8 cellular contexts compared by ENCODE assay signal in the genomic region with DNA sequence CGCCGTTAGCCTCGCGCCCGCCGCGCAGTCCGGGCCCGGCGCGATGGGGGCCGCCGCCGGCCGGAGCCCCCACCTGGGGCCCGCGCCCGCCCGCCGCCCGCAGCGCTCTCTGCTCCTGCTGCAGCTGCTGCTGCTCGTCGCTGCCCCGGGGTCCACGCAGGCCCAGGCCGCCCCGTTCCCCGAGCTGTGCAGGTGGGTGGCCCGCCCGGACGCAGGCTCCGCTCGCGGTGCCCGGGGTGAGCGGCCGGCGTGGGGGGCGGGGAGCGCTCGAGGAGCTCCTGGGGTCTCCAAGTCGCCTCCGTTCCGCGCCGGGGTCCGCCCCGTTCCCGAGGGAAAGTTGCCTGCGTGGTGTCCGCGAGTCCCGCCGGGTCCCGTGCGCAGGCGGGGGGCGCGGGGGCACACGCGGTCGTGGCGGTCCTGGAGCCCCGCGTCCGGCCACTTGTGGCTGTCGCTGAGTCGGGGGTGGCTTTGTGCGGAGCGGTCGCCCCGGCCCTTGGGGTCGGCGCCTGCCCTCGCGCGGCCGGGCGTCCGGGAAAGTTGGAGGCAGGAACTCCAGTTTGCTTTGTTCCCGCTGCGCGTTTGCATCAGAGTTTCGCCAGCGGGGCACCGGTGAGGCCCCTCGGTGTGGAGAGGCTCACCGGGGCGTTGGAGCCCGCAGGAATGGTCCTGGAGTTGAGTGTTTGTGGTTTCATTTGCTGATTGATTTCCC. TPM values are rescaled to one million over a fixed set of nuclear protein-coding genes. Genes with fewer than 3 reads are reported as not detected.
DNase-seq lines count a peak whose midpoint lies in the region; ATAC-seq, FAIRE-seq and TF ChIP-seq lines count a peak whose summit lies in the region.

No MANE protein-coding gene starts in this region.

- 2% methylated on average over 24 of the region's 91 CpGs for WGBS in HepG2 (ENCODE audit: low lambda C conversion rate)
- 0 to 3% (median 1%) methylated on average over 10 to 91 of the region's 91 CpGs for WGBS in stomach, 5 donors

- H3K9ac ChIP-seq in HepG2 (ENCODE audit: insufficient read depth, low read depth, low read length) = peak overlapping the region; percentile 96

- H3K9me3 ChIP-seq in HepG2 (ENCODE audit: low read length) = no peaks in the 10 kb centered on the region
- H3K9me3 ChIP-seq in stomach = no peaks in the 10 kb centered on the region

- H2AFZ ChIP-seq in HepG2 (ENCODE audit: low read length) = no peak overlapping the region

- intact Hi-C loops in HepG2 (cut with micrococcal nuclease; ENCODE audit: unreplicated experiment) = no loop called here
- intact Hi-C loops in stomach (cut with DNase I; ENCODE audit: low total_unique reads) = no loop called here

- peaks cover 53% of the 10 kb centered on the region for H3K4me1 ChIP-seq in HepG2 (ENCODE audit: insufficient read depth, low read length)
- peaks cover 23 to 70% (median 52%) of the 10 kb centered on the region in 4 donors for H3K4me1 ChIP-seq in stomach

- H3K36me3 ChIP-seq in bronchial epithelial cell (ENCODE audit: control insufficient read depth, insufficient read depth, low read length) (no peaks in the 10 kb centered on the region), HepG2 (replicated peaks in 1 of 2; ENCODE audit: control insufficient read depth in 1 of 2, insufficient read depth in 2 of 2, low read length in 2 of 2) (no peaks in the 10 kb centered on the region), stomach (no peaks in the 10 kb centered on the region)

- POLR2A ChIA-PET in HepG2 (lab: Yijun Ruan, JAX) = interaction anchor here (1.1 to 2.4 kb wide), 4 partner anchors 9 to 276 kb away, joined by 3 to 8 read pairs (median 4); a partner anchor contains a TSS

- TF ChIP-seq CTCF in bronchial epithelial cell (IDR thresholded peaks at IDR 0.05; ENCODE audit: insufficient read depth, low read length, severe bottlenecking) = no peak
- TF ChIP-seq CTCF in HepG2 (CRISPR knock-in tag; IDR thresholded peaks at IDR 0.05) = 0 out of 2 replicates have a peak, but pooled peaks have one; percentile 5
- TF ChIP-seq CTCF in stomach (IDR thresholded peaks at IDR 0.05) = peak in 1 of 7 experiments; percentile 6

- no peak for TF ChIP-seq EP300 in HepG2 (IDR thresholded peaks at IDR 0.05; ENCODE audit: low read depth in 2 of 2, low read length in 2 of 2)
- TF ChIP-seq EP300 in HepG2 (CRISPR knock-in tag; IDR thresholded peaks at IDR 0.05; ENCODE audit: borderline replicate concordance) = no peak
- no peak for TF ChIP-seq EP300 in stomach (IDR thresholded peaks at IDR 0.05)

- H3K27ac ChIP-seq in HepG2 (ENCODE audit: extremely low read length, insufficient read depth, low read length) (peak overlapping the region; percentile 87), stomach (peak overlapping the region; percentile 91 to 97 (median 95))

- TF ChIP-seq POLR2A in HepG2 (IDR thresholded peaks at IDR 0.05; ENCODE audit: insufficient read depth in 1 of 2, low read depth in 2 of 2, low read length in 2 of 2) = peak in 1 of 2 experiments; percentile 36; a peak in 1 of 4 replicates
- TF ChIP-seq POLR2A in stomach (IDR thresholded peaks at IDR 0.05) = no peak

- H3K27me3 ChIP-seq in bronchial epithelial cell (ENCODE audit: control insufficient read depth, insufficient read depth, low read length) (no peaks in the 10 kb centered on the region), HepG2 (ENCODE audit: control insufficient read depth in 1 of 2, insufficient read depth in 2 of 2, low read length in 2 of 2) (peaks cover 0 to 9% of the 10 kb centered on the region in 2 experiments; a peak in 2 of 5 replicates), stomach (peaks cover 0 to 5% (median 0%) of the 10 kb centered on the region in 3 donors)

- in situ Hi-C loops in ACHN (cut with HindIII; ENCODE audit: low pct_ligation_motif_present, low pct_unique_long_range_greater_than_20kb, low sequenced_read_pairs) (no loop called here), HepG2 (cut with HindIII; ENCODE audit: extremely low pct_ligation_motif_present, low pct_unique_long_range_greater_than_20kb) (no loop called here)

- peak overlapping the region; percentile 88 for H3K4me2 ChIP-seq in HepG2 (ENCODE audit: low read depth, low read length)

- peak overlapping the region; percentile 72 for H3K4me3 ChIP-seq in bronchial epithelial cell (ENCODE audit: low read depth, low read length)
- H3K4me3 ChIP-seq in HepG2 (replicated peaks in 1 of 3; ENCODE audit: insufficient read depth in 1 of 3, low read depth in 2 of 3, low read length in 3 of 3) = peak overlapping the region; percentile 91 to 94 (median 92)
- H3K4me3 ChIP-seq in stomach = peak overlapping the region; percentile 94 to 98 (median 98)

- H3K79me2 ChIP-seq in HepG2 (ENCODE audit: insufficient read depth, low read length) = peaks cover 51% of the 10 kb centered on the region

- CTCF ChIA-PET in HepG2 (lab: Yijun Ruan, JAX; ENCODE audit: low intra/inter-chr PET ratio, low total read pairs) = no interaction called here

- FAIRE-seq in bronchial epithelial cell (lab: Jason Lieb, UNC) = no peak
- FAIRE-seq in HepG2 (lab: Jason Lieb, UNC) = no peak

- TF ChIP-seq RAD21 in HepG2 (CRISPR knock-in tag; IDR thresholded peaks at IDR 0.05) = no peak

- ATAC-seq in GM18868 (IDR thresholded peaks at IDR 0.05; ENCODE audit: unreplicated experiment) (peak; percentile 23), HG03066 (IDR thresholded peaks at IDR 0.05; ENCODE audit: low read depth, unreplicated experiment) (peak; percentile 30), SK-N-SH treated with all-trans-retinoic acid at 6 μM for 48 hours (peak; percentile 48), HepG2 (peak; percentile 47)

- DNase-seq in ACHN = peak; percentile 35
- DNase-seq in bronchial epithelial cell (ENCODE audit: low read depth) = no peak
- no peak for DNase-seq in HepG2 (ENCODE audit: low spot score)
- DNase-seq in stomach = peak; percentile 31
- DNase-seq in GDM1 (lab: John Stamatoyannopoulos, UW) = no peak

- peaks cover 27% of the 10 kb centered on the region for H4K20me1 ChIP-seq in HepG2 (ENCODE audit: insufficient read depth, low read length)

- BruUV-seq in HepG2 (replicated peaks; lab: Mats Ljungman, UMichigan) = TSS peak; percentile 83

TF ChIP-seq in SK-N-SH treated with all-trans-retinoic acid at 6 μM for 48 hours, 23 proteins besides CTCF, POLR2A, EP300 and RAD21 (continues in another document):
- TF ChIP-seq, protein P1, sequence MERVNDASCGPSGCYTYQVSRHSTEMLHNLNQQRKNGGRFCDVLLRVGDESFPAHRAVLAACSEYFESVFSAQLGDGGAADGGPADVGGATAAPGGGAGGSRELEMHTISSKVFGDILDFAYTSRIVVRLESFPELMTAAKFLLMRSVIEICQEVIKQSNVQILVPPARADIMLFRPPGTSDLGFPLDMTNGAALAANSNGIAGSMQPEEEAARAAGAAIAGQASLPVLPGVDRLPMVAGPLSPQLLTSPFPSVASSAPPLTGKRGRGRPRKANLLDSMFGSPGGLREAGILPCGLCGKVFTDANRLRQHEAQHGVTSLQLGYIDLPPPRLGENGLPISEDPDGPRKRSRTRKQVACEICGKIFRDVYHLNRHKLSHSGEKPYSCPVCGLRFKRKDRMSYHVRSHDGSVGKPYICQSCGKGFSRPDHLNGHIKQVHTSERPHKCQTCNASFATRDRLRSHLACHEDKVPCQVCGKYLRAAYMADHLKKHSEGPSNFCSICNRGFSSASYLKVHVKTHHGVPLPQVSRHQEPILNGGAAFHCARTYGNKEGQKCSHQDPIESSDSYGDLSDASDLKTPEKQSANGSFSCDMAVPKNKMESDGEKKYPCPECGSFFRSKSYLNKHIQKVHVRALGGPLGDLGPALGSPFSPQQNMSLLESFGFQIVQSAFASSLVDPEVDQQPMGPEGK (CRISPR knock-in tag; IDR thresholded peaks at IDR 0.05; ENCODE audit: borderline replicate concordance) = no peak

TF ChIP-seq in HepG2, 621 proteins besides CTCF, POLR2A, EP300 and RAD21 (continues in another document):
- TF ChIP-seq ZNF431 (CRISPR knock-in tag; IDR thresholded peaks at IDR 0.05; ENCODE audit: borderline replicate concordance, low read depth) = 0 out of 2 replicates have a peak, but pooled peaks have one; percentile 17
- TF ChIP-seq SAP130 (CRISPR knock-in tag; IDR thresholded peaks at IDR 0.05; ENCODE audit: low read depth) = peak; percentile 14
- TF ChIP-seq, protein P2, sequence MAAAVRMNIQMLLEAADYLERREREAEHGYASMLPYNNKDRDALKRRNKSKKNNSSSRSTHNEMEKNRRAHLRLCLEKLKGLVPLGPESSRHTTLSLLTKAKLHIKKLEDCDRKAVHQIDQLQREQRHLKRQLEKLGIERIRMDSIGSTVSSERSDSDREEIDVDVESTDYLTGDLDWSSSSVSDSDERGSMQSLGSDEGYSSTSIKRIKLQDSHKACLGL (CRISPR knock-in tag; IDR thresholded peaks at IDR 0.05) = peak; percentile 47; the same call in 1 of the 2 replicates
- TF ChIP-seq U2AF2 (IDR thresholded peaks at IDR 0.05; ENCODE audit: low read depth, low read length) = no peak
- no peak for TF ChIP-seq ARNT2 (CRISPR knock-in tag; IDR thresholded peaks at IDR 0.05; ENCODE audit: low read depth)
- TF ChIP-seq SALL1 (CRISPR knock-in tag; IDR thresholded peaks at IDR 0.05) = peak; percentile 19; the same call in 1 of the 2 replicates

RNA-seq across cellular contexts. Expression of a gene that starts 0.5 kb away (rescaled TPM):
- 109 and 220 TPM in 2 replicates for total RNA-seq in bronchial epithelial cell
- 44.8 and 70.0 TPM in 2 replicates for total RNA-seq in HepG2 (2016; rRNA removed; fragmentation: Illumina TruSeq; extraction: Trizol)
- 11.8 and 13.5 TPM in 2 replicates for total RNA-seq in HepG2 (2016; cell fraction: cytosol; rRNA removed; fragmentation: Illumina TruSeq; extraction: Trizol; ENCODE audit: low read depth)
- total RNA-seq in HepG2 (2016; cell fraction: insoluble cytoplasmic fraction; rRNA removed; fragmentation: Illumina TruSeq; extraction: Trizol) = 36.8 and 73.6 TPM in 2 replicates
- 11.5 and 15.2 TPM in 2 replicates for total RNA-seq in HepG2 (2016; cell fraction: membrane; rRNA removed; fragmentation: Illumina TruSeq; extraction: Trizol)
- total RNA-seq in HepG2 (2016; cell fraction: nucleus; rRNA removed; fragmentation: Illumina TruSeq; extraction: Trizol) = 129 and 155 TPM in 2 replicates
- 38.3 and 54.8 TPM in 2 replicates for polyA plus RNA-seq in HepG2 (2011; rRNA removed)
- polyA plus RNA-seq in HepG2 (2011; cell fraction: cytosol; rRNA removed) = 32.3 and 42.3 TPM in 2 replicates
- polyA plus RNA-seq in HepG2 (2011; cell fraction: nucleus; rRNA removed) = 77.8 and 83.2 TPM in 2 replicates
- polyA plus RNA-seq in HepG2 (2012) = 98.1 and 112 TPM in 2 replicates
- 1.3 and 1.8 TPM in 2 replicates for polyA plus RNA-seq in HepG2 (2016; cell fraction: cytosol; fragmentation: Illumina TruSeq; extraction: Trizol; ENCODE audit: low read depth)
- polyA plus RNA-seq in HepG2 (2016; cell fraction: insoluble cytoplasmic fraction; fragmentation: Illumina TruSeq; extraction: Trizol; ENCODE audit: low read depth) = 22.6 and 26.7 TPM in 2 replicates
- polyA plus RNA-seq in HepG2 (2016; cell fraction: membrane; fragmentation: Illumina TruSeq; extraction: Trizol; ENCODE audit: low read depth) = 1.8 and 3.1 TPM in 2 replicates
- polyA plus RNA-seq in HepG2 (2016; cell fraction: nucleus; fragmentation: Illumina TruSeq; extraction: Trizol; ENCODE audit: insufficient read depth, low read depth) = 85.6 and 90.1 TPM in 2 replicates
- 33.0 and 141 TPM in 2 replicates for polyA minus RNA-seq in HepG2 (2011; rRNA and poly(A)+ RNA removed; ENCODE audit: low replicate concordance)
- polyA minus RNA-seq in HepG2 (2011; cell fraction: cytosol; rRNA and poly(A)+ RNA removed) = 119 and 184 TPM in 2 replicates
- polyA minus RNA-seq in HepG2 (2011; cell fraction: nucleus; rRNA and poly(A)+ RNA removed) = 265 and 283 TPM in 2 replicates
- 10 to 100 TPM; 30.3 to 70.5 (median 43.4) TPM for total RNA-seq in stomach
- 1 to 10 TPM; 2.0 to 9.8 (median 7.7) TPM for polyA plus RNA-seq in stomach

Comparison
In these comparisons a context has a peak if more than half of its experiments do, and no peak if none do; other contexts are left out.
1. DNase-seq: peak in ACHN (single experiment) and stomach (single experiment); none in bronchial epithelial cell (single experiment), HepG2 (single experiment) and GDM1 (single experiment).
2. Peak in every context shown above with its lines, with median percentiles within 50 percentile points of each other: ATAC-seq and H3K4me3 ChIP-seq.